In the genomic region with DNA sequence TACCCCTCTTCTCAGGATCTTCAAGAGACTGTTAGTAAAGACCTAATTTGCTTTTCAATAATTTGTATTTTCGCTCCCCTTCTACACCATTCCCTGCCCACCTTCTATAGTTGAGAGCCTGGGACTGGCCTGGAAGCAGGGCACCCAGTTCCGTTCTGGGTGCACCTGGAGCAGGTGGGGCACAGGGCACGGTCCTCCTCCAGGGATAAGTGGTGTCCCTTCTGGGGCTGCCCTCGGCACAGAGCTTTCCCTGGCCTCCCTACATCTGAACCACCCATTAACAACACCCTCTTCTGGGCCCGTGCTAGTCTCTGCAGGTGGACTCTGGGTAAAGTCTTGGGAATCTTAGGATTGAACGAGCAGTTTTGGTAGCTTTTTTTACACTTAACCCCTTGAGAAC, we compare ENCODE assay signal across 17 cellular contexts.
DNase-seq lines count a peak whose midpoint lies in the region; ATAC-seq and TF ChIP-seq lines count a peak whose summit lies in the region.
"Had no signal": no experiment of that assay in that cellular context is flagged by ENCODE, and none has a peak within 500 bp of the region (broad histone marks: within the 10 kb centered on the region; RNA-seq: fewer than 3 reads in every experiment).

No MANE protein-coding gene starts in this region.

- H3K4me3 Mint-ChIP-seq in chondrocyte (ENCODE audit: unreplicated experiment): no peak overlapping the region
- H3K4me3 Mint-ChIP-seq: B cell; CD4-positive, alpha-beta T cell; CD8-positive, alpha-beta T cell had no signal

- peaks cover 0 to 8% (median 0%) of the 10 kb centered on the region in 6 donors for H3K36me3 ChIP-seq in spleen
- H3K36me3 ChIP-seq: BLaER1 treated with 17β-estradiol and CSF1 and Interleukin-3, amounts not matched to agents 10 nM and 100 nM had no signal

- DNase-seq in cardiac septum (ENCODE audit: low spot score): peak; percentile 64
- no peak for DNase-seq in Right ventricle myocardium inferior (ENCODE audit: missing footprints)
- peak; percentile 65 for DNase-seq in chondrocyte (ENCODE audit: low spot score)
- DNase-seq in spleen: peak; percentile 51
- DNase-seq: AML-193; Caco-2; Calu3; CD4-positive, alpha-beta T cell; CD8-positive, alpha-beta T cell; DMS79 treated with DMSO at 0.1 percent for 48 hours; GF-D8 had no signal

- ATAC-seq in Right ventricle myocardium inferior (no peak), HG03097 (IDR thresholded peaks at IDR 0.05; ENCODE audit: low FRiP score, unreplicated experiment) (no peak)
- ATAC-seq: CD8-positive, alpha-beta T cell had no signal

- WGBS in spleen, 5 donors: 69 to 79% (median 74%) methylated on average over 6 of the region's 6 CpGs

- no peaks in the 10 kb centered on the region for H3K4me1 Mint-ChIP-seq in chondrocyte (ENCODE audit: low read depth)
- H3K4me1 Mint-ChIP-seq: B cell had no signal

- H3K36me3 Mint-ChIP-seq in chondrocyte (ENCODE audit: low read depth): peaks cover 18% of the 10 kb centered on the region
- H3K36me3 Mint-ChIP-seq: CD8-positive, alpha-beta T cell had no signal

- no peaks in the 10 kb centered on the region for H3K27me3 ChIP-seq in spleen (replicated peaks in 1 of 7)
- H3K27me3 ChIP-seq: BLaER1 treated with 17β-estradiol and CSF1 and Interleukin-3, amounts not matched to agents 10 nM and 100 nM had no signal

- H3K27ac ChIP-seq in spleen: no peak overlapping the region
- H3K27ac ChIP-seq: 22Rv1; A549; BLaER1 treated with 17β-estradiol and CSF1 and Interleukin-3, amounts not matched to agents 10 nM and 100 nM; C4-2B had no signal

- H3K27ac Mint-ChIP-seq in chondrocyte (ENCODE audit: unreplicated experiment): no peak overlapping the region
- H3K27ac Mint-ChIP-seq: B cell; CD4-positive, alpha-beta T cell; CD8-positive, alpha-beta T cell had no signal

- H3K4me3 ChIP-seq in spleen: no peak overlapping the region
- H3K4me3 ChIP-seq: A549; BLaER1 treated with 17β-estradiol and CSF1 and Interleukin-3, amounts not matched to agents 10 nM and 100 nM had no signal

- intact Hi-C loops in cardiac septum (cut with DNase I): no loop called here
- intact Hi-C loops in Right ventricle myocardium inferior (cut with DNase I): no loop called here
- intact Hi-C loops in spleen (cut with DNase I; ENCODE audit: low total_unique reads): loop anchor here (10.0 kb wide), 1 partner anchor 913 kb away; the partner anchor contains the start of gene SPDL1

- no peaks in the 10 kb centered on the region for H3K4me1 ChIP-seq in spleen
- H3K4me1 ChIP-seq: A549; BLaER1 treated with 17β-estradiol and CSF1 and Interleukin-3, amounts not matched to agents 10 nM and 100 nM had no signal

- no peak for TF ChIP-seq POLR2A in spleen (IDR thresholded peaks at IDR 0.05)

- no peaks in the 10 kb centered on the region for H3K9me3 ChIP-seq in spleen
- H3K9me3 ChIP-seq: A549; BLaER1 treated with 17β-estradiol and CSF1 and Interleukin-3, amounts not matched to agents 10 nM and 100 nM; Caco-2 had no signal

- H3K9me3 Mint-ChIP-seq in chondrocyte (ENCODE audit: low read depth): no peaks in the 10 kb centered on the region
- H3K9me3 Mint-ChIP-seq: CD4-positive, alpha-beta T cell; CD8-positive, alpha-beta T cell had no signal

- no peaks in the 10 kb centered on the region for H3K27me3 Mint-ChIP-seq in chondrocyte (ENCODE audit: low read depth)
- H3K27me3 Mint-ChIP-seq: B cell; CD4-positive, alpha-beta T cell had no signal

- no peak for TF ChIP-seq CTCF in chondrocyte (IDR thresholded peaks at IDR 0.05)
- TF ChIP-seq CTCF in spleen (IDR thresholded peaks at IDR 0.05 in 8 of 11, conservative IDR thresholded peaks at IDR 0.05 in 3 of 11): no peak
